In the genomic region with DNA sequence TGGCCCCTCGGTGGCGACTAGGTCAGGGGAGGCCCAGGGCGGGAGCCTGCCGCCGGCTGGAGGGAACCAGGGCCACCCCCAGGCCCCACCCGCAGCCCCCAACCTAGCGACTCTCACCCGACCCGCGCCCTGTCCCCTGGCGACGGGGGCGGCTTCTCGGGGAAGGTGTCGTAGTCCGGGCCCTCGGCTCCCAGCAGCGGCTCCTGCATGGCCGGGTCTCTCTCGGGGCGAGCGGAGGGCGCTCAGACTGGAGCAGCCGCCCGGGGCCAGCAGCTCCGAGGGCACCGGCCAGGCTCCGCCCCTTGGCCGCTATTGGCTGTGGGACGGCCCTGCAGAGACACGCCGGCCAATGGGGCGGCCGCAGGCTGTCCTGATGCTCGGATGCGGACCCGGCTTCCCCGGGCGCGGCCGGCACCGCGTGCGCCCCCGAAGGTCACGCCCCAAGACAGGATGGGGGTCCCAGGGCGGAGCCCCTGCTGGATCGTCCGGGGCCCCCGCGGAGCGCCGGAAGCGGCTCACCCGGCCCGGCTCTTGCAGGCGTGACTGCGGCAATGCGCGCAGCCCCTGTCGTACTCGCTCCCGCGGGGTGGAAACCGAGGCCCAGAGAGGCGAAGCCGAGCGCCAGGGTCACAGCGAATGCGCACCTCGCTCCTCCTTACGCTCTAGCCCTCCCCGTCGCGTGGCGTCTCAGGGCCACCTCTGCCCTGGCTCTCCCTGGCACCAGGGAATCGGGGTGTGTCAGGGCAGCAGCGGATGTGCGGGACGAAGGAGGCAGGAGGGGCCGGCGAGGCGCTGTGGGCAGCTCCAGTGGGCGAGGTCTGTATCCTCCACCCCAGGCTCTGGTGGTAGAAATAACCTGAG, we compare ENCODE assay signal across 1 cellular context.
TF ChIP-seq lines count a peak whose summit lies in the region.

A gene with protein sequence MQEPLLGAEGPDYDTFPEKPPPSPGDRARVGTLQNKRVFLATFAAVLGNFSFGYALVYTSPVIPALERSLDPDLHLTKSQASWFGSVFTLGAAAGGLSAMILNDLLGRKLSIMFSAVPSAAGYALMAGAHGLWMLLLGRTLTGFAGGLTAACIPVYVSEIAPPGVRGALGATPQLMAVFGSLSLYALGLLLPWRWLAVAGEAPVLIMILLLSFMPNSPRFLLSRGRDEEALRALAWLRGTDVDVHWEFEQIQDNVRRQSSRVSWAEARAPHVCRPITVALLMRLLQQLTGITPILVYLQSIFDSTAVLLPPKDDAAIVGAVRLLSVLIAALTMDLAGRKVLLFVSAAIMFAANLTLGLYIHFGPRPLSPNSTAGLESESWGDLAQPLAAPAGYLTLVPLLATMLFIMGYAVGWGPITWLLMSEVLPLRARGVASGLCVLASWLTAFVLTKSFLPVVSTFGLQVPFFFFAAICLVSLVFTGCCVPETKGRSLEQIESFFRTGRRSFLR (minus strand): TSS at position 249 of the 861 bp plus-strand sequence. CDS start 40 bp downstream, at position 209.

TF ChIP-seq in IMR-90, 13 proteins besides CTCF, POLR2A, EP300 and RAD21:
- TF ChIP-seq MXI1 (IDR thresholded peaks at IDR 0.05; ENCODE audit: borderline replicate concordance, low read depth, low read length) (peak; percentile 36; the same call in 1 of the 2 replicates), FOS (IDR thresholded peaks at IDR 0.05; ENCODE audit: low read depth, low read length) (no peak), RCOR1 (IDR thresholded peaks at IDR 0.05; ENCODE audit: insufficient replicate concordance, low read length) (no peak), CEBPB (IDR thresholded peaks at IDR 0.05; ENCODE audit: low read depth, low read length) (no peak), BHLHE40 (IDR thresholded peaks at IDR 0.05; ENCODE audit: low read depth, low read length) (no peak), MAZ (IDR thresholded peaks at IDR 0.05; ENCODE audit: borderline replicate concordance, low read depth, low read length) (no peak)
- TF ChIP-seq, protein P1, sequence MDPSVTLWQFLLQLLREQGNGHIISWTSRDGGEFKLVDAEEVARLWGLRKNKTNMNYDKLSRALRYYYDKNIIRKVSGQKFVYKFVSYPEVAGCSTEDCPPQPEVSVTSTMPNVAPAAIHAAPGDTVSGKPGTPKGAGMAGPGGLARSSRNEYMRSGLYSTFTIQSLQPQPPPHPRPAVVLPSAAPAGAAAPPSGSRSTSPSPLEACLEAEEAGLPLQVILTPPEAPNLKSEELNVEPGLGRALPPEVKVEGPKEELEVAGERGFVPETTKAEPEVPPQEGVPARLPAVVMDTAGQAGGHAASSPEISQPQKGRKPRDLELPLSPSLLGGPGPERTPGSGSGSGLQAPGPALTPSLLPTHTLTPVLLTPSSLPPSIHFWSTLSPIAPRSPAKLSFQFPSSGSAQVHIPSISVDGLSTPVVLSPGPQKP (IDR thresholded peaks at IDR 0.05; ENCODE audit: borderline replicate concordance, low read depth, low read length): no peak
